8 cellular contexts compared by ENCODE assay signal in genomic region chr12:4107436-4107878, GRCh38.
DNase-seq lines count a peak whose midpoint lies in the region; ATAC-seq and TF ChIP-seq lines count a peak whose summit lies in the region.

No MANE protein-coding gene starts in this region.

- no peaks in the 10 kb centered on the region for H3K27me3 ChIP-seq in upper lobe of left lung

- peaks cover 0 to 4% (median 0%) of the 10 kb centered on the region in 4 donors for H3K4me1 ChIP-seq in upper lobe of left lung

- no peak overlapping the region for H3K4me3 ChIP-seq in upper lobe of left lung

- intact Hi-C loops in natural killer cell (cut with micrococcal nuclease), result loop anchor here (1.0 to 10.0 kb wide), 5 partner anchors 35 to 225 kb away; partner anchors contain the start of gene TIGAR

- TF ChIP-seq CTCF in natural killer cell (IDR thresholded peaks at IDR 0.05) (peak; percentile 75), upper lobe of left lung (IDR thresholded peaks at IDR 0.05) (peak; percentile 49 to 69 (median 63))

- TF ChIP-seq POLR2A in upper lobe of left lung (IDR thresholded peaks at IDR 0.05), result no peak

- peak overlapping the region in 1 of 2 donors; percentile 23 for H3K4me3 Mint-ChIP-seq in effector memory CD8-positive, alpha-beta T cell
- H3K4me3 Mint-ChIP-seq in natural killer cell, result no peak overlapping the region

- H3K27ac Mint-ChIP-seq in effector memory CD8-positive, alpha-beta T cell, result peak overlapping the region; percentile 54 to 83
- H3K27ac Mint-ChIP-seq in natural killer cell, result peak overlapping the region; percentile 92 to 93

- H3K36me3 Mint-ChIP-seq in effector memory CD8-positive, alpha-beta T cell (ENCODE audit: insufficient read depth), result no peaks in the 10 kb centered on the region
- no peaks in the 10 kb centered on the region for H3K36me3 Mint-ChIP-seq in natural killer cell

- H3K27ac ChIP-seq in upper lobe of left lung, result no peak overlapping the region

- H3K36me3 ChIP-seq in upper lobe of left lung, result no peaks in the 10 kb centered on the region

- no peak for TF ChIP-seq EP300 in upper lobe of left lung (IDR thresholded peaks at IDR 0.05)

- no peaks in the 10 kb centered on the region for H3K9me3 Mint-ChIP-seq in effector memory CD8-positive, alpha-beta T cell
- H3K9me3 Mint-ChIP-seq in natural killer cell, result no peaks in the 10 kb centered on the region

- peaks cover 4 to 23% of the 10 kb centered on the region in 2 donors for H3K27me3 Mint-ChIP-seq in effector memory CD8-positive, alpha-beta T cell
- H3K27me3 Mint-ChIP-seq in natural killer cell (ENCODE audit: low read depth in 2 of 2), result peaks cover 0 to 9% of the 10 kb centered on the region in 2 donors

- peak; percentile 84 for ATAC-seq in HG02759 (IDR thresholded peaks at IDR 0.05; ENCODE audit: unreplicated experiment)
- ATAC-seq in effector memory CD8-positive, alpha-beta T cell (replicated peaks), result peak; percentile 99
- ATAC-seq in natural killer cell, result peak; percentile 98 to 99 (median 98)
- peak; percentile 78 to 94 for ATAC-seq in upper lobe of left lung (ENCODE audit: low FRiP score in 2 of 2)

- no peaks in the 10 kb centered on the region for H3K9me3 ChIP-seq in upper lobe of left lung

- DNase-seq in NCI-H748 (lab: John Stamatoyannopoulos, UW; ENCODE audit: unreplicated experiment) (peak; percentile 21), NCI-H748 treated with DMSO at 0.1 percent for 48 hours (lab: John Stamatoyannopoulos, UW) (no peak), NCI-H1694 treated with DMSO at 0.1 percent for 48 hours (lab: John Stamatoyannopoulos, UW) (peak; percentile 18), natural killer cell (peak; percentile 52), upper lobe of left lung (peak in 1 of 2 donors; percentile 56)
- peak; percentile 57 to 65 for DNase-seq in activated CD4-positive, alpha-beta T cell treated with anti-CD3 and anti-CD28 coated beads, Interleukin-2, amount 50 U/mL, for 4 hours
- peak; percentile 69 to 78 (median 75) for DNase-seq in effector memory CD8-positive, alpha-beta T cell

- WGBS in upper lobe of left lung, 2 donors, result 11 to 16% methylated on average over 6 of the region's 6 CpGs

- H3K4me1 Mint-ChIP-seq in effector memory CD8-positive, alpha-beta T cell (ENCODE audit: low read depth in 2 of 2), result peaks cover 10 to 13% of the 10 kb centered on the region in 2 donors
- peaks cover 20% of the 10 kb centered on the region in 2 donors for H3K4me1 Mint-ChIP-seq in natural killer cell
